Comparison of ENCODE assay signal across 7 cellular contexts in the genomic region with DNA sequence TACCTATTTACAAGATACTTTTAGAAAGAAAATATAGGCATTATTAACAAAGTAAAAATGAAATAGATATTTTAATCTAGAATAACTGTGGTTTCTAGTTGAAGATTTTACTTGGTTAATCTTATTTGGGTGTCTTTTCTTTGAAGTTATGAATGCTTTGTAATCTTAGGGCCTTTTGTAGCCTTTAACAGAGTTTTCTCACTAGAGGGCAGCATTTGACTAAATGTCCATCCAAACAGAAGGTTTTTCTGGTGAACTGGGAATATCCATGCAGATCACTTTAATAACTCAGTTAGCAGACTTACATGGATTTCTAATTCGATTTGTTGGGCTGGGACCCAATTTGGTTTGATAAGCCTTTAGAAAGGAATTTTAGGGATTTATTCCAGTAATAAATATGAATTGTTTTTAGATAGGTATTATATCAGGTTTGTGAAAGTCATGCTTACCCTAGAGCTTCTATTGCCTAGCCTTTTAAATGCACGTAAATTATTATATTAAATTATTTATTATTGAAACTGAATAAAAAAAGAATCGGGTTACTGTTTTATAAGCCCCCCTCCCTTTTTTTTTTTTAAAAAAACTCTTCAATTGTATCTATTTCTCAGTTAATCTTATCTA.
DNase-seq lines count a peak whose midpoint lies in the region; FAIRE-seq and TF ChIP-seq lines count a peak whose summit lies in the region.

No MANE protein-coding gene starts in this region.

- peak; percentile 60 for TF ChIP-seq CTCF in GM10266 (IDR thresholded peaks at IDR 0.05; ENCODE audit: control insufficient read depth, insufficient read depth, low read depth, missing control alignments)

- peak; percentile 38 for DNase-seq in GM10266 (ENCODE audit: extremely low spot score)
- peak; percentile 24 for DNase-seq in MV-4-11 (lab: John Stamatoyannopoulos, UW)
- peak; percentile 19 for DNase-seq in SHP77 treated with DMSO at 0.1 percent for 48 hours (lab: John Stamatoyannopoulos, UW)
- peak; percentile 74 for DNase-seq in fibroblast of peridontal ligament (ENCODE audit: extremely low read depth)
- peak; percentile 53 for DNase-seq in small intestine
- DNase-seq in activated CD4-positive, alpha-beta T cell treated with anti-CD3 and anti-CD28 coated beads for 1 hour, result no peak
- DNase-seq in KG1 (lab: John Stamatoyannopoulos, UW), result no peak

- H3K9me3 ChIP-seq in small intestine (ENCODE audit: control insufficient read depth, low read depth), result no peaks in the 10 kb centered on the region

- 15 to 19% (median 18%) methylated on average over 3 of the region's 3 CpGs for WGBS in small intestine, 3 donors

- peaks cover 0 to 2% of the 10 kb centered on the region in 2 donors for H3K27me3 ChIP-seq in small intestine (ENCODE audit: control insufficient read depth in 2 of 2, insufficient read depth in 2 of 2, low read length in 2 of 2)

- H3K4me1 ChIP-seq in small intestine (ENCODE audit: control insufficient read depth in 2 of 2, insufficient read depth in 1 of 2, low read depth in 1 of 2, low read length in 1 of 2), result no peaks in the 10 kb centered on the region

- no peak overlapping the region for H3K27ac ChIP-seq in small intestine (ENCODE audit: low read depth in 1 of 2, low read length in 1 of 2)

- no peaks in the 10 kb centered on the region for H3K36me3 ChIP-seq in small intestine (ENCODE audit: control insufficient read depth in 2 of 2, insufficient read depth in 2 of 2, low read length in 2 of 2)

- FAIRE-seq in small intestine (lab: Jason Lieb, UNC), result no peak

- no peak overlapping the region for H3K4me3 ChIP-seq in small intestine (ENCODE audit: low read depth in 1 of 2, low read length in 2 of 2)

Comparison
In these comparisons a context has a peak if more than half of its experiments do, and no peak if none do; other contexts are left out.
1. DNase-seq: peak in GM10266 (single experiment), MV-4-11 (single experiment), SHP77 treated with DMSO at 0.1 percent for 48 hours (single experiment), fibroblast of peridontal ligament (single experiment) and small intestine (single experiment); none in activated CD4-positive, alpha-beta T cell treated with anti-CD3 and anti-CD28 coated beads for 1 hour (single experiment) and KG1 (single experiment).